18 cellular contexts compared by ENCODE assay signal in the genomic region with DNA sequence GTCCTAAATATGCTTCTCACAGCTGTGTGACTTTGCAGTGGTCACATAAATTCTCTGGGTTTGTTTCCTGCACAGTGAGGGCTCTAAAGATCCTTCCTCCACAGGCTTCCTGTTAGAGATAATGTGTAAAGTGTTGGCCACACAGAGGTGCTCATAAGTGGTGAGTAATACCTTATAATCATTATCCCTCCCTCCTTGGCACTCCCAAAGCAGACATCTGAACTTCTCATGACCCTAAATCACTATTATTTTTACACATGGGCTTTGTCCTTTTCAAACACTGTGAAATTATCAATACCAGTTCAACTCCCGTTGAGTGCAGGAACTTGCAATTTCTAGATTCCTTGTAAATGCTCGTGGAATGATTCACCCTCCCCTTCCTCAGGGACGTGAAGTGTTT.
A peak's percentile ranks its signal among the peaks of the same experiment; 100 is the strongest.
DNase-seq lines count a peak whose midpoint lies in the region; ATAC-seq, FAIRE-seq and TF ChIP-seq lines count a peak whose summit lies in the region.
"Had no signal": no experiment of that assay in that cellular context is flagged by ENCODE, and none has a peak within 500 bp of the region (broad histone marks: within the 10 kb centered on the region; RNA-seq: fewer than 3 reads in every experiment).

No MANE protein-coding gene starts in this region.

- H3K9me3 ChIP-seq in GM23248 (ENCODE audit: low read depth) (no peaks in the 10 kb centered on the region), astrocyte (ENCODE audit: insufficient read depth, low read depth, low read length) (no peaks in the 10 kb centered on the region)

- H3K79me2 ChIP-seq in GM23248 (ENCODE audit: insufficient read depth) (no peaks in the 10 kb centered on the region), astrocyte (ENCODE audit: insufficient read depth, low read length) (no peaks in the 10 kb centered on the region)

- H3K4me1 Mint-ChIP-seq in astrocyte (ENCODE audit: low read depth, unreplicated experiment), result peaks cover 17% of the 10 kb centered on the region
- H3K4me1 Mint-ChIP-seq: CD8-positive, alpha-beta memory T cell had no signal

- H3K4me3 ChIP-seq in GM23248 (no peak overlapping the region), astrocyte (ENCODE audit: insufficient read depth, low read depth, low read length) (no peak overlapping the region)

- WGBS in GM23248 (ENCODE audit: low coverage in 1 of 2, low lambda C conversion rate in 2 of 2, missing lambda C conversion rate in 2 of 2), 2 experiments, result 35 to 41% methylated on average over 3 of the region's 3 CpGs

- peaks cover 5% of the 10 kb centered on the region for H3K27me3 Mint-ChIP-seq in astrocyte (ENCODE audit: low read depth, unreplicated experiment)
- H3K27me3 Mint-ChIP-seq: CD8-positive, alpha-beta memory T cell had no signal

- peaks cover 2% of the 10 kb centered on the region for H3K9me3 Mint-ChIP-seq in astrocyte (ENCODE audit: unreplicated experiment)

- no peak for TF ChIP-seq CTCF in astrocyte (IDR thresholded peaks at IDR 0.05; ENCODE audit: insufficient read depth, low read depth, low read length)

- H4K20me1 ChIP-seq in GM23248 (ENCODE audit: insufficient read depth) (no peaks in the 10 kb centered on the region), astrocyte (ENCODE audit: insufficient read depth, low read length) (no peaks in the 10 kb centered on the region)

- H3K27ac Mint-ChIP-seq in astrocyte (ENCODE audit: unreplicated experiment), result peak overlapping the region; percentile 23
- H3K27ac Mint-ChIP-seq: CD8-positive, alpha-beta memory T cell had no signal

- DNase-seq in GM23248, result peak; percentile 32
- DNase-seq in astrocyte (ENCODE audit: low read depth), result peak; percentile 81
- DNase-seq in iris pigment epithelial cell (ENCODE audit: low read depth), result peak; percentile 20
- peak; percentile 10 for DNase-seq in stromal cell of bone marrow (ENCODE audit: low read depth)
- DNase-seq in cortex of kidney (lab: John Stamatoyannopoulos, UW), result no peak
- DNase-seq in NCI-H1048 (lab: John Stamatoyannopoulos, UW), result no peak
- DNase-seq: C1 segment of cervical spinal cord; CD8-positive, alpha-beta memory T cell; DMS79 treated with DMSO at 0.1 percent for 48 hours; H7; NCI-H1436; NCI-H2029; NCI-H748 treated with DMSO at 0.1 percent for 48 hours; NK-92 treated with Interleukin-12 subunit alpha and Interleukin-12 subunit beta, amount 100 ng/mL, for 24 hours; Right ventricle myocardium superior had no signal

- peaks cover 14% of the 10 kb centered on the region for H3K4me1 ChIP-seq in GM23248 (ENCODE audit: insufficient read depth)
- peaks cover 6% of the 10 kb centered on the region for H3K4me1 ChIP-seq in astrocyte (ENCODE audit: insufficient read depth, low read length)

- no peak for FAIRE-seq in astrocyte (lab: Jason Lieb, UNC)
- FAIRE-seq: D721Med had no signal

- H3K27me3 ChIP-seq in GM23248 (replicated peaks; ENCODE audit: insufficient read depth) (no peaks in the 10 kb centered on the region), astrocyte (ENCODE audit: insufficient read depth, low read length) (no peaks in the 10 kb centered on the region)

- H3K9ac ChIP-seq in GM23248 (no peak overlapping the region), astrocyte (ENCODE audit: low read length) (no peak overlapping the region)
- H3K9ac ChIP-seq: KMS-11 had no signal

- no peaks in the 10 kb centered on the region for H3K36me3 Mint-ChIP-seq in astrocyte (ENCODE audit: low read depth, unreplicated experiment)

- H3F3A ChIP-seq in GM23248 (ENCODE audit: insufficient read depth), result peaks cover 13% of the 10 kb centered on the region

- no peak for ATAC-seq in HG02884 (IDR thresholded peaks at IDR 0.05; ENCODE audit: unreplicated experiment)

- H3K4me2 ChIP-seq in GM23248 (ENCODE audit: unreplicated experiment), result no peak overlapping the region
- H3K4me2 ChIP-seq in astrocyte (ENCODE audit: low read length), result peak overlapping the region; percentile 8
- H3K4me2 ChIP-seq: KMS-11 had no signal

- H3K9me2 ChIP-seq in GM23248 (ENCODE audit: insufficient read depth), result no peaks in the 10 kb centered on the region

- H3K4me3 Mint-ChIP-seq in astrocyte (ENCODE audit: unreplicated experiment), result no peak overlapping the region
- H3K4me3 Mint-ChIP-seq: CD8-positive, alpha-beta memory T cell had no signal

- in situ Hi-C loops in GM23248 (cut with MboI), result no loop called here

- H3K27ac ChIP-seq in GM23248 (no peak overlapping the region), astrocyte (ENCODE audit: low read depth, low read length) (no peak overlapping the region)
- H3K27ac ChIP-seq: KMS-11 had no signal

- H3K36me3 ChIP-seq in GM23248 (ENCODE audit: low read depth) (no peaks in the 10 kb centered on the region), astrocyte (ENCODE audit: insufficient read depth, low read length) (no peaks in the 10 kb centered on the region)

- H2AFZ ChIP-seq in GM23248 (no peak overlapping the region), astrocyte (ENCODE audit: low read depth, low read length) (no peak overlapping the region)

Comparison
In these comparisons a context has a peak if more than half of its experiments do, and no peak if none do; other contexts are left out.
1. DNase-seq: peak in GM23248 (single experiment), astrocyte (single experiment), iris pigment epithelial cell (single experiment) and stromal cell of bone marrow (single experiment); none in cortex of kidney (single experiment) and NCI-H1048 (single experiment).